36 cellular contexts compared by ENCODE assay signal in genomic region chr11:57276169-57276854, GRCh38. TPM values are rescaled to one million over a fixed set of nuclear protein-coding genes. Genes with fewer than 3 reads are reported as not detected.
DNase-seq lines count a peak whose midpoint lies in the region; ATAC-seq, FAIRE-seq and TF ChIP-seq lines count a peak whose summit lies in the region.
"Had no signal": no experiment of that assay in that cellular context is flagged by ENCODE, and none has a peak within 500 bp of the region (broad histone marks: within the 10 kb centered on the region; RNA-seq: fewer than 3 reads in every experiment).

No MANE protein-coding gene starts in this region.

- DNase-seq in left ventricle myocardium inferior (no peak), cardiac septum (ENCODE audit: low spot score) (no peak), K562 (ENCODE audit: extremely low read depth in 1 of 4, low spot score in 3 of 4) (no peak), lower lobe of right lung (no peak), upper lobe of right lung (no peak), HEK293T (ENCODE audit: extremely low spot score) (no peak), posterior vena cava (ENCODE audit: low spot score) (no peak), NK-92 (lab: John Stamatoyannopoulos, UW; ENCODE audit: unreplicated experiment) (no peak)
- DNase-seq: activated CD4-positive, alpha-beta T cell treated with anti-CD3 and anti-CD28 coated beads, Interleukin-2, amount 50 U/mL, for 1 hour; activated naive CD4-positive, alpha-beta T cell treated with anti-CD3 and anti-CD28 coated beads for 36 hours; Caco-2; effector memory CD4-positive, alpha-beta T cell; foreskin keratinocyte; GF-D8; KBM-7; left colon; MG63; NCI-H1417 treated with DMSO at 0.1 percent for 48 hours; NCI-H2081; SIG-M5; stimulated activated CD4-positive, alpha-beta T cell treated with anti-CD3 and anti-CD28 coated beads, Interleukin-1b, Interleukin-23, amount 100 ng/mL, for 48 hours; stomach; SW 1271; T1000; transverse colon; WERI-Rb-1 had no signal

- H3K4me3 ChIP-seq in left ventricle myocardium inferior (no peak overlapping the region), K562 (no peak overlapping the region), lower lobe of right lung (no peak overlapping the region), upper lobe of right lung (no peak overlapping the region)
- H3K4me3 ChIP-seq: adrenal gland; BLaER1 treated with 17β-estradiol and CSF1 and Interleukin-3, amounts not matched to agents 10 nM and 100 nM; HAP-1; hepatocyte; MG63; stomach; transverse colon had no signal

- H3K9me1 ChIP-seq in K562 (ENCODE audit: control insufficient read depth, insufficient read depth, low read length), result no peaks in the 10 kb centered on the region

- no peak overlapping the region for H3K9ac ChIP-seq in K562 (ENCODE audit: insufficient read depth in 1 of 2, low read depth in 2 of 2, low read length in 2 of 2)
- H3K9ac ChIP-seq: BLaER1 treated with 17β-estradiol and CSF1 and Interleukin-3, amounts not matched to agents 10 nM and 100 nM had no signal

- no peaks in the 10 kb centered on the region for H4K20me1 ChIP-seq in K562 (replicated peaks; ENCODE audit: control insufficient read depth, insufficient read depth, low read length)
- H4K20me1 ChIP-seq: BLaER1 treated with 17β-estradiol and CSF1 and Interleukin-3, amounts not matched to agents 10 nM and 100 nM had no signal

- no peaks in the 10 kb centered on the region for H3K27me3 ChIP-seq in left ventricle myocardium inferior (ENCODE audit: low read depth)
- no peaks in the 10 kb centered on the region for H3K27me3 ChIP-seq in K562 (ENCODE audit: control insufficient read depth in 2 of 2, insufficient read depth in 2 of 2, low read length in 2 of 2)
- H3K27me3 ChIP-seq in lower lobe of right lung (ENCODE audit: low read depth), result no peaks in the 10 kb centered on the region
- no peaks in the 10 kb centered on the region for H3K27me3 ChIP-seq in upper lobe of right lung
- H3K27me3 ChIP-seq: adrenal gland; BLaER1 treated with 17β-estradiol and CSF1 and Interleukin-3, amounts not matched to agents 10 nM and 100 nM; foreskin keratinocyte; hepatocyte; MG63; stomach; transverse colon had no signal

- peaks cover 37% of the 10 kb centered on the region for H3K4me1 ChIP-seq in left ventricle myocardium inferior
- peaks cover 0 to 14% of the 10 kb centered on the region in 2 experiments; a peak in 4 of 5 replicates for H3K4me1 ChIP-seq in K562 (replicated peaks in 1 of 2; ENCODE audit: control insufficient read depth in 2 of 2, insufficient read depth in 2 of 2, low read length in 2 of 2)
- peaks cover 34% of the 10 kb centered on the region for H3K4me1 ChIP-seq in lower lobe of right lung
- H3K4me1 ChIP-seq in upper lobe of right lung, result peaks cover 27% of the 10 kb centered on the region

- no peak for FAIRE-seq in K562 (lab: Jason Lieb, UNC)
- FAIRE-seq: GM18507, small intestine had no signal

- intact Hi-C loops in left ventricle myocardium inferior (cut with micrococcal nuclease) (no loop called here), cardiac septum (cut with DNase I) (loop anchor here (5.0 kb wide), 1 partner anchor 46 kb away; the partner anchor contains the start of gene TNKS1BP1), K562 (cut with micrococcal nuclease) (loop anchor here (5.0 kb wide), 1 partner anchor 51 kb away; no protein-coding TSS in a partner anchor), lower lobe of right lung (cut with DNase I) (no loop called here), upper lobe of right lung (cut with DNase I) (no loop called here), posterior vena cava (cut with DNase I) (no loop called here)

- in situ Hi-C loops in K562 (cut with MboI), result no loop called here

- H2AFZ ChIP-seq in K562 (ENCODE audit: low read depth, low read length), result no peak overlapping the region
- H2AFZ ChIP-seq: hepatocyte had no signal

- H3K27ac ChIP-seq in left ventricle myocardium inferior (replicated peaks) (peak overlapping the region; percentile 81), K562 (ENCODE audit: extremely low read depth, low read depth, low read length) (no peak overlapping the region), lower lobe of right lung (peak overlapping the region; percentile 53), upper lobe of right lung (peak overlapping the region; percentile 79)
- H3K27ac ChIP-seq: BLaER1 treated with 17β-estradiol and CSF1 and Interleukin-3, amounts not matched to agents 10 nM and 100 nM; foreskin keratinocyte; hepatocyte; neutrophil; WERI-Rb-1 had no signal

- CTCF ChIA-PET in K562 (lab: Yijun Ruan, JAX; ENCODE audit: low intra/inter-chr PET ratio), result no interaction called here
- CTCF ChIA-PET in HEK293T (lab: Yijun Ruan, JAX), result no interaction called here

- H3K36me3 ChIP-seq in left ventricle myocardium inferior, result no peaks in the 10 kb centered on the region
- no peaks in the 10 kb centered on the region for H3K36me3 ChIP-seq in K562 (ENCODE audit: control insufficient read depth, insufficient read depth, low read length)
- H3K36me3 ChIP-seq in lower lobe of right lung, result no peaks in the 10 kb centered on the region
- no peaks in the 10 kb centered on the region for H3K36me3 ChIP-seq in upper lobe of right lung
- H3K36me3 ChIP-seq: adrenal gland; BLaER1 treated with 17β-estradiol and CSF1 and Interleukin-3, amounts not matched to agents 10 nM and 100 nM; HAP-1; MG63; neutrophil; stomach; transverse colon; WERI-Rb-1 had no signal

- ATAC-seq in K562 (0 out of 3 replicates have a peak, but pooled peaks have one; percentile 13), lower lobe of right lung (no peak), upper lobe of right lung (no peak)
- ATAC-seq: foreskin keratinocyte, Panc1 had no signal

- BruUV-seq in K562 (replicated peaks; lab: Mats Ljungman, UMichigan), result no TSS peak

- TF ChIP-seq CTCF in left ventricle myocardium inferior (IDR thresholded peaks at IDR 0.05; ENCODE audit: borderline replicate concordance) (no peak), K562 (IDR thresholded peaks at IDR 0.05 in 2 of 3, conservative IDR thresholded peaks at IDR 0.05 in 1 of 3; ENCODE audit: insufficient read depth in 2 of 3, low read depth in 1 of 3, low read length in 3 of 3) (no peak), lower lobe of right lung (IDR thresholded peaks at IDR 0.05) (no peak), upper lobe of right lung (IDR thresholded peaks at IDR 0.05) (no peak)

- no peak for TF ChIP-seq RAD21 in K562 (CRISPR knock-in tag; conservative IDR thresholded peaks at IDR 0.05 in 1 of 2, IDR thresholded peaks at IDR 0.05 in 1 of 2)

- no peak overlapping the region for H3K4me2 ChIP-seq in K562 (ENCODE audit: insufficient read depth, low read length)
- H3K4me2 ChIP-seq: hepatocyte had no signal

- TF ChIP-seq POLR2A in K562 (conservative IDR thresholded peaks at IDR 0.05), result no peak

- 0% methylated on average over 1 of the region's 1 CpG for WGBS in K562 (ENCODE audit: insufficient coverage, low coverage, missing lambda C conversion rate)

- H3K79me2 ChIP-seq in K562 (ENCODE audit: control insufficient read depth, insufficient read depth, low read length), result no peaks in the 10 kb centered on the region
- H3K79me2 ChIP-seq: hepatocyte had no signal

- POLR2A ChIA-PET in K562 (lab: Yijun Ruan, JAX), result interaction anchor here (0.6 kb wide), 1 partner anchor 536 kb away, joined by 3 read pairs; no protein-coding TSS in a partner anchor
- POLR2A ChIA-PET in HEK293T (lab: Yijun Ruan, JAX), result no interaction called here

- peaks cover 9% of the 10 kb centered on the region for H3K9me3 ChIP-seq in left ventricle myocardium inferior (replicated peaks)
- H3K9me3 ChIP-seq in K562 (replicated peaks; ENCODE audit: control insufficient read depth, insufficient read depth, low read depth, low read length), result no peaks in the 10 kb centered on the region
- H3K9me3 ChIP-seq in lower lobe of right lung, result peaks cover 6% of the 10 kb centered on the region
- no peaks in the 10 kb centered on the region for H3K9me3 ChIP-seq in upper lobe of right lung
- H3K9me3 ChIP-seq: adrenal gland, Caco-2, HAP-1, MG63, neutrophil, transverse colon had no signal

- TF ChIP-seq EP300 in K562 (IDR thresholded peaks at IDR 0.05; ENCODE audit: low read length), result no peak

RNA-seq across cellular contexts. Expression of gene APLNR, which starts 39.3 kb away (rescaled TPM):
- total RNA-seq in left ventricle myocardium inferior (8.5 TPM), cardiac septum (16.6 TPM), K562 (2014; rRNA removed) (0.50 and 0.86 TPM in 2 replicates), K562 (2014; rRNA removed; fragmentation: Illumina TruSeq; extraction: Trizol) (0.58 and 0.61 TPM in 2 replicates), K562 (2015; rRNA removed; fragmentation: Illumina TruSeq; extraction: Trizol) (0.65 and 0.72 TPM in 2 replicates), K562 (2021) (1.9 and 2.0 TPM in 2 replicates), lower lobe of right lung (4.1 TPM), upper lobe of right lung (1.2 TPM), posterior vena cava (10 to 100 TPM; 14.6 to 20.8 TPM)
- 10.9 and 17.6 TPM in 2 replicates for total RNA-seq in K562 (2011; cell fraction: chromatin; rRNA removed; ENCODE audit: low replicate concordance)
- total RNA-seq in K562 (2011; cell fraction: nucleolus; rRNA removed), result 24.2 and 27.0 TPM in 2 replicates
- 22.6 and 26.2 TPM in 2 replicates for total RNA-seq in K562 (2011; cell fraction: nucleoplasm; rRNA removed)
- polyA plus RNA-seq in K562 (2011; rRNA removed) (2.0 and 2.1 TPM in 2 replicates), K562 (2014; fragmentation: Illumina TruSeq; extraction: Trizol) (1.7 and 1.9 TPM in 2 replicates), K562 (2014; fragmentation: Nextera tagmentation; extraction: Ambion mirVana) (under 1 TPM; 0.15 to 0.41 TPM), K562 (2014; rRNA removed) (0.94 and 1.4 TPM in 2 replicates)
- polyA plus RNA-seq in K562 (2011; cell fraction: cytosol; rRNA removed), result 1.9 and 4.8 TPM in 2 replicates
- 2.5 and 4.0 TPM in 2 replicates for polyA plus RNA-seq in K562 (2011; cell fraction: nucleus; rRNA removed)
- 1.4 and 2.6 TPM in 2 replicates for polyA plus RNA-seq in K562 (2012)
- 1.5 and 2.6 TPM in 2 replicates for polyA minus RNA-seq in K562 (2011; rRNA and poly(A)+ RNA removed)
- polyA minus RNA-seq in K562 (2011; cell fraction: cytosol; rRNA and poly(A)+ RNA removed), result 0.91 and 1.7 TPM in 2 replicates
- 1.8 and 1.9 TPM in 2 replicates for polyA minus RNA-seq in K562 (2011; cell fraction: nucleus; rRNA and poly(A)+ RNA removed)
- total RNA-seq: activated naive CD4-positive, alpha-beta T cell treated with anti-CD3 and anti-CD28 coated beads for 36 hours; Caco-2; foreskin keratinocyte; HT-29; NCI-H460 had no signal
- polyA plus RNA-seq: foreskin keratinocyte had no signal

RNA-seq across cellular contexts. Expression of gene TNKS1BP1, which starts 48.4 kb away (rescaled TPM):
- total RNA-seq in left ventricle myocardium inferior (32.6 TPM), cardiac septum (36.2 TPM), K562 (2014; rRNA removed) (16.2 and 20.2 TPM in 2 replicates), K562 (2014; rRNA removed; fragmentation: Illumina TruSeq; extraction: Trizol) (10.9 and 11.2 TPM in 2 replicates), K562 (2015; rRNA removed; fragmentation: Illumina TruSeq; extraction: Trizol) (8.0 and 10.3 TPM in 2 replicates), K562 (2021) (35.0 and 47.2 TPM in 2 replicates), lower lobe of right lung (147 TPM), upper lobe of right lung (189 TPM), posterior vena cava (100 to 1,000 TPM; 175 to 185 TPM)
- 28.6 and 47.8 TPM in 2 replicates for total RNA-seq in K562 (2011; cell fraction: chromatin; rRNA removed; ENCODE audit: low replicate concordance)
- 20.5 and 22.4 TPM in 2 replicates for total RNA-seq in K562 (2011; cell fraction: nucleolus; rRNA removed)
- 30.6 and 31.7 TPM in 2 replicates for total RNA-seq in K562 (2011; cell fraction: nucleoplasm; rRNA removed)
- polyA plus RNA-seq in K562 (2011; rRNA removed) (7.3 and 14.1 TPM in 2 replicates), K562 (2014; fragmentation: Illumina TruSeq; extraction: Trizol) (29.9 and 31.4 TPM in 2 replicates), K562 (2014; fragmentation: Nextera tagmentation; extraction: Ambion mirVana) (1 to 10 TPM; 1.1 to 1.2 TPM), K562 (2014; rRNA removed) (19.5 and 23.8 TPM in 2 replicates)
- polyA plus RNA-seq in K562 (2011; cell fraction: cytosol; rRNA removed), result 11.4 and 12.5 TPM in 2 replicates
- polyA plus RNA-seq in K562 (2011; cell fraction: nucleus; rRNA removed), result 34.2 and 50.1 TPM in 2 replicates
- polyA plus RNA-seq in K562 (2012), result 17.5 and 28.9 TPM in 2 replicates
- polyA minus RNA-seq in K562 (2011; rRNA and poly(A)+ RNA removed), result 13.6 and 14.5 TPM in 2 replicates
- polyA minus RNA-seq in K562 (2011; cell fraction: cytosol; rRNA and poly(A)+ RNA removed), result 13.8 and 18.3 TPM in 2 replicates
- polyA minus RNA-seq in K562 (2011; cell fraction: nucleus; rRNA and poly(A)+ RNA removed), result 8.2 and 11.6 TPM in 2 replicates

RNA-seq across cellular contexts. Expression of gene SSRP1, which starts 59.4 kb away (rescaled TPM):
- 34.6 TPM for total RNA-seq in left ventricle myocardium inferior
- 35.4 TPM for total RNA-seq in cardiac septum
- total RNA-seq in K562 (2011; cell fraction: chromatin; rRNA removed; ENCODE audit: low replicate concordance), result 63.0 and 84.0 TPM in 2 replicates
- total RNA-seq in K562 (2011; cell fraction: nucleolus; rRNA removed), result 50.7 and 51.9 TPM in 2 replicates
- total RNA-seq in K562 (2011; cell fraction: nucleoplasm; rRNA removed), result 52.0 and 58.5 TPM in 2 replicates
- total RNA-seq in K562 (2014; rRNA removed), result 257 and 316 TPM in 2 replicates
- total RNA-seq in K562 (2014; rRNA removed; fragmentation: Illumina TruSeq; extraction: Trizol), result 216 and 243 TPM in 2 replicates
- total RNA-seq in K562 (2015; rRNA removed; fragmentation: Illumina TruSeq; extraction: Trizol), result 259 and 269 TPM in 2 replicates
- total RNA-seq in K562 (2021), result 224 and 245 TPM in 2 replicates
- 232 and 251 TPM in 2 replicates for polyA plus RNA-seq in K562 (2011; rRNA removed)
- 291 and 330 TPM in 2 replicates for polyA plus RNA-seq in K562 (2011; cell fraction: cytosol; rRNA removed)
- polyA plus RNA-seq in K562 (2011; cell fraction: nucleus; rRNA removed), result 122 and 133 TPM in 2 replicates
- polyA plus RNA-seq in K562 (2012), result 172 and 211 TPM in 2 replicates
- 314 and 416 TPM in 2 replicates for polyA plus RNA-seq in K562 (2014; fragmentation: Illumina TruSeq; extraction: Trizol)
- 10 to 100 TPM; 91.1 to 96.0 TPM for polyA plus RNA-seq in K562 (2014; fragmentation: Nextera tagmentation; extraction: Ambion mirVana)
- 224 and 238 TPM in 2 replicates for polyA plus RNA-seq in K562 (2014; rRNA removed)
- polyA minus RNA-seq in K562 (2011; rRNA and poly(A)+ RNA removed), result 224 and 271 TPM in 2 replicates
- 164 and 173 TPM in 2 replicates for polyA minus RNA-seq in K562 (2011; cell fraction: cytosol; rRNA and poly(A)+ RNA removed)
- polyA minus RNA-seq in K562 (2011; cell fraction: nucleus; rRNA and poly(A)+ RNA removed), result 25.0 and 46.5 TPM in 2 replicates
- 62.2 TPM for total RNA-seq in lower lobe of right lung
- total RNA-seq in upper lobe of right lung, result 64.7 TPM
- total RNA-seq in posterior vena cava, result 10 to 100 TPM; 41.6 to 54.4 TPM

Comparison
In these comparisons a context has a peak if more than half of its experiments do, and no peak if none do; other contexts are left out.
1. intact Hi-C loops: an anchor here in cardiac septum (5.0 kb wide) and K562 (5.0 kb wide); none called in left ventricle myocardium inferior, lower lobe of right lung, upper lobe of right lung and posterior vena cava.